ENCODE assay signal across 12 cellular contexts in genomic region chr4:184349283-184350039, GRCh38.
DNase-seq lines count a peak whose midpoint lies in the region; ATAC-seq and TF ChIP-seq lines count a peak whose summit lies in the region.
"Had no signal": no experiment of that assay in that cellular context is flagged by ENCODE, and none has a peak within 500 bp of the region (broad histone marks: within the 10 kb centered on the region; RNA-seq: fewer than 3 reads in every experiment).

No MANE protein-coding gene starts in this region.

- TF ChIP-seq CTCF in heart left ventricle (IDR thresholded peaks at IDR 0.05) = no peak
- no peak for TF ChIP-seq CTCF in transverse colon (IDR thresholded peaks at IDR 0.05)

- ATAC-seq in heart left ventricle = no peak
- ATAC-seq in left ventricle myocardium superior = no peak
- ATAC-seq in HG02938 (IDR thresholded peaks at IDR 0.05; ENCODE audit: unreplicated experiment) = no peak
- ATAC-seq in HG03108 (IDR thresholded peaks at IDR 0.05; ENCODE audit: unreplicated experiment) = no peak

- DNase-seq in heart left ventricle (peak in 2 of 5 donors; percentile 32 to 40), left ventricle myocardium superior (no peak), caudate nucleus (lab: John Stamatoyannopoulos, UW) (no peak), transverse colon (peak; percentile 35), SW480 (ENCODE audit: low spot score) (no peak)
- DNase-seq: activated CD4-positive, alpha-beta T cell treated with anti-CD3 and anti-CD28 coated beads, Interleukin-2, amount 50 U/mL, for 4 hours; aorta; dorsolateral prefrontal cortex; substantia nigra had no signal

- peaks cover 5 to 67% (median 39%) of the 10 kb centered on the region in 12 donors for H3K4me1 ChIP-seq in heart left ventricle
- H3K4me1 ChIP-seq in mucosa of stomach (ENCODE audit: control insufficient read depth, insufficient read depth, low read length) = peaks cover 54% of the 10 kb centered on the region
- peaks cover 29 to 62% (median 37%) of the 10 kb centered on the region in 4 donors for H3K4me1 ChIP-seq in transverse colon

- H3K36me3 ChIP-seq in heart left ventricle (no peaks in the 10 kb centered on the region), mucosa of stomach (ENCODE audit: control insufficient read depth, insufficient read depth, low read length) (no peaks in the 10 kb centered on the region), transverse colon (no peaks in the 10 kb centered on the region)

- H3K9ac ChIP-seq in mucosa of stomach (ENCODE audit: low read length) = peak overlapping the region; percentile 52

- H3K9me3 ChIP-seq in heart left ventricle (no peaks in the 10 kb centered on the region), mucosa of stomach (ENCODE audit: control insufficient read depth, low read length) (no peaks in the 10 kb centered on the region), transverse colon (no peaks in the 10 kb centered on the region)

- intact Hi-C loops in heart left ventricle (cut with DNase I) = loop anchor here in 7 of 10 donors (2.0 to 10.0 kb wide), 7 partner anchors 33 to 295 kb away; partner anchors contain the start of genes IRF2 (in 5 of the 7), CASP3 (in 1 of the 7) and PRIMPOL (in 1 of the 7)
- intact Hi-C loops in left ventricle myocardium superior (cut with micrococcal nuclease) = no loop called here
- intact Hi-C loops in transverse colon (cut with DNase I; ENCODE audit: low total_unique reads) = no loop called here

- WGBS in heart left ventricle, 4 donors = 71 to 80% (median 73%) methylated on average over 11 of the region's 11 CpGs
- WGBS in transverse colon (ENCODE audit: low coverage in 1 of 2), 2 donors = 69 to 75% methylated on average over 8 to 11 of the region's 11 CpGs

- no peak for TF ChIP-seq EP300 in transverse colon (IDR thresholded peaks at IDR 0.05; ENCODE audit: low read depth)

- TF ChIP-seq POLR2A in heart left ventricle (IDR thresholded peaks at IDR 0.05) (no peak), transverse colon (IDR thresholded peaks at IDR 0.05) (no peak)

- H3K27me3 ChIP-seq in heart left ventricle (no peaks in the 10 kb centered on the region), mucosa of stomach (ENCODE audit: control insufficient read depth, insufficient read depth, low read length) (no peaks in the 10 kb centered on the region), transverse colon (no peaks in the 10 kb centered on the region)
- H3K27me3 ChIP-seq: dorsolateral prefrontal cortex had no signal

- H3K27ac ChIP-seq in heart left ventricle (peak overlapping the region in 9 of 12 donors; percentile 74 to 94 (median 84)), caudate nucleus (ENCODE audit: low read depth, low read length) (peak overlapping the region; percentile 46), transverse colon (peak overlapping the region; percentile 91 to 97 (median 94))

- H3K4me3 ChIP-seq in heart left ventricle (no peak overlapping the region), mucosa of stomach (ENCODE audit: low read length) (no peak overlapping the region), transverse colon (no peak overlapping the region)
- H3K4me3 ChIP-seq: dorsolateral prefrontal cortex had no signal

- in situ Hi-C loops in transverse colon (cut with MboI; ENCODE audit: low pct_ligation_motif_present in 1 of 4, low pct_unique_long_range_greater_than_20kb in 1 of 4, low sequenced_read_pairs in 3 of 4) = no loop called here

Comparison
In these comparisons a context has a peak if more than half of its experiments do, and no peak if none do; other contexts are left out.
1. intact Hi-C loops: an anchor here in heart left ventricle (2.0 to 10.0 kb wide); none called in left ventricle myocardium superior and transverse colon.